In genomic region chr19:46416077-46416709, GRCh38 we compare ENCODE assay signal across 8 cellular contexts. TPM values are rescaled to one million over a fixed set of nuclear protein-coding genes. Genes with fewer than 3 reads are reported as not detected.
DNase-seq lines count a peak whose midpoint lies in the region; ATAC-seq, FAIRE-seq and TF ChIP-seq lines count a peak whose summit lies in the region.

No MANE protein-coding gene starts in this region.

- no peaks in the 10 kb centered on the region for H3K9me1 ChIP-seq in keratinocyte (ENCODE audit: control insufficient read depth, extremely low read depth, insufficient read depth, low read length)

- H3K36me3 ChIP-seq in HAP-1 (replicated peaks) (no peaks in the 10 kb centered on the region), keratinocyte (ENCODE audit: control insufficient read depth in 2 of 2, extremely low read depth in 1 of 2, insufficient read depth in 2 of 2, low read length in 2 of 2) (no peaks in the 10 kb centered on the region)

- ATAC-seq in GM18498 (IDR thresholded peaks at IDR 0.05; ENCODE audit: unreplicated experiment) (no peak), GM18511 (IDR thresholded peaks at IDR 0.05; ENCODE audit: unreplicated experiment) (no peak)

- no peak for FAIRE-seq in keratinocyte (lab: Jason Lieb, UNC)

- H3K4me3 ChIP-seq in HAP-1 (peak overlapping the region; percentile 21), keratinocyte (ENCODE audit: control insufficient read depth in 2 of 3, extremely low read depth in 1 of 3, insufficient read depth in 2 of 3, low read depth in 1 of 3, low read length in 3 of 3) (peak overlapping the region; percentile 12 to 55 (median 45))

- no peaks in the 10 kb centered on the region for H3K9me3 ChIP-seq in HAP-1
- H3K9me3 ChIP-seq in keratinocyte (ENCODE audit: control insufficient read depth, low read depth, low read length): no peaks in the 10 kb centered on the region

- no peak for TF ChIP-seq CTCF in keratinocyte (optimal IDR thresholded peaks at IDR 0.05 in 1 of 3, IDR thresholded peaks at IDR 0.05 in 1 of 3, conservative IDR thresholded peaks at IDR 0.05 in 1 of 3; ENCODE audit: extremely low read depth in 1 of 3, insufficient read depth in 2 of 3, low read length in 3 of 3)

- H3K4me1 ChIP-seq in HAP-1: peaks cover 12% of the 10 kb centered on the region
- H3K4me1 ChIP-seq in keratinocyte (ENCODE audit: control insufficient read depth, extremely low read depth, insufficient read depth, low read length): peaks cover 5% of the 10 kb centered on the region

- peak overlapping the region; percentile 61 for H2AFZ ChIP-seq in keratinocyte (ENCODE audit: control insufficient read depth, low read length)

- dilution Hi-C loops in keratinocyte (cut with MboI; ENCODE audit: extremely low pct_ligation_motif_present, low sequenced_read_pairs): no loop called here

- H3K9ac ChIP-seq in keratinocyte (ENCODE audit: control insufficient read depth, extremely low read depth, insufficient read depth, low read length): no peak overlapping the region

- H3K4me2 ChIP-seq in keratinocyte (ENCODE audit: control insufficient read depth, extremely low read depth, insufficient read depth, low read depth, low read length): peak overlapping the region; percentile 82

- H3K79me2 ChIP-seq in keratinocyte (ENCODE audit: control insufficient read depth, insufficient read depth, low read length): peaks cover 10% of the 10 kb centered on the region

- peak; percentile 92 for DNase-seq in AG08395 (ENCODE audit: low spot score)
- DNase-seq in HAP-1 (ENCODE audit: low spot score in 2 of 2): peak; percentile 92 to 99
- DNase-seq in NCI-H748 treated with DMSO at 0.1 percent for 48 hours (lab: John Stamatoyannopoulos, UW): peak; percentile 92
- DNase-seq in caudate nucleus (lab: John Stamatoyannopoulos, UW): peak in 56 of 61 donors; percentile 21 to 91 (median 62)
- DNase-seq in keratinocyte (ENCODE audit: low read depth, low spot score): no peak
- peak; percentile 26 to 57 for DNase-seq in stimulated activated CD8-positive, alpha-beta memory T cell treated with anti-CD3 and anti-CD28 coated beads, Interleukin-2, amount 100 ng/mL, for 48 hours (ENCODE audit: low read depth in 2 of 2)

- H4K20me1 ChIP-seq in keratinocyte (ENCODE audit: control insufficient read depth, extremely low read depth, insufficient read depth, low read length): no peaks in the 10 kb centered on the region

- in situ Hi-C loops in HAP-1 (cut with MboI; ENCODE audit: low sequenced_read_pairs): no loop called here

- peak overlapping the region; percentile 70 for H3K27ac ChIP-seq in caudate nucleus (ENCODE audit: low read depth, low read length)
- no peak overlapping the region for H3K27ac ChIP-seq in keratinocyte (ENCODE audit: control insufficient read depth, insufficient read depth, low read length)

- H3K27me3 ChIP-seq in HAP-1 (ENCODE audit: low read depth): no peaks in the 10 kb centered on the region
- H3K27me3 ChIP-seq in keratinocyte (ENCODE audit: control insufficient read depth, extremely low read depth, insufficient read depth, low read length): peaks cover 16% of the 10 kb centered on the region

RNA-seq across cellular contexts. Expression of gene CCDC8, which starts 2.8 kb away (rescaled TPM):
- polyA plus RNA-seq in keratinocyte: 5.2 to 5.6 TPM (median 5.4 TPM) in 3 replicates
- polyA plus RNA-seq in keratinocyte (2011; ENCODE audit: low read depth): 0.45 TPM
- polyA plus RNA-seq in keratinocyte (2011; cell fraction: cytosol; rRNA removed): 2.6 and 4.2 TPM in 2 replicates
- 4.1 and 5.1 TPM in 2 replicates for polyA plus RNA-seq in keratinocyte (2011; cell fraction: nucleus; rRNA removed)
- polyA plus RNA-seq in keratinocyte (2012; ENCODE audit: low replicate concordance): 0.56 and 8.7 TPM in 2 replicates
- polyA minus RNA-seq in keratinocyte: 2.8 to 5.1 TPM (median 3.6 TPM) in 3 replicates
- 5.8 TPM for polyA minus RNA-seq in keratinocyte (2011; cell fraction: cytosol; rRNA and poly(A)+ RNA removed)
- polyA minus RNA-seq in keratinocyte (2011; cell fraction: nucleus; rRNA and poly(A)+ RNA removed): 2.2 and 2.7 TPM in 2 replicates

RNA-seq across cellular contexts. Expression of gene PNMA8C, which starts 12.5 kb away (rescaled TPM):
- not detected in 3 replicates for polyA plus RNA-seq in keratinocyte
- not detected for polyA plus RNA-seq in keratinocyte (2011; ENCODE audit: low read depth)
- polyA plus RNA-seq in keratinocyte (2011; cell fraction: cytosol; rRNA removed): not detected in 2 replicates
- polyA plus RNA-seq in keratinocyte (2011; cell fraction: nucleus; rRNA removed): not detected in 2 replicates
- not detected in 2 replicates for polyA plus RNA-seq in keratinocyte (2012; ENCODE audit: low replicate concordance)
- polyA minus RNA-seq in keratinocyte: not detected in 3 replicates
- not detected for polyA minus RNA-seq in keratinocyte (2011; cell fraction: cytosol; rRNA and poly(A)+ RNA removed)
- not detected in 2 replicates for polyA minus RNA-seq in keratinocyte (2011; cell fraction: nucleus; rRNA and poly(A)+ RNA removed)

RNA-seq across cellular contexts. Expression of gene PNMA8A, which starts 55.2 kb away (rescaled TPM):
- 0.16 to 0.28 TPM (median 0.24 TPM) in 3 replicates for polyA plus RNA-seq in keratinocyte
- 0.84 TPM for polyA plus RNA-seq in keratinocyte (2011; ENCODE audit: low read depth)
- 0.21 TPM in 2 replicates for polyA plus RNA-seq in keratinocyte (2011; cell fraction: cytosol; rRNA removed)
- 0.23 and 0.24 TPM in 2 replicates for polyA plus RNA-seq in keratinocyte (2011; cell fraction: nucleus; rRNA removed)
- polyA plus RNA-seq in keratinocyte (2012; ENCODE audit: low replicate concordance): 0.19 and 1.0 TPM in 2 replicates
- 0.38 to 1.4 TPM in 2 of 3 replicates, not detected in the other for polyA minus RNA-seq in keratinocyte
- polyA minus RNA-seq in keratinocyte (2011; cell fraction: cytosol; rRNA and poly(A)+ RNA removed): not detected
- polyA minus RNA-seq in keratinocyte (2011; cell fraction: nucleus; rRNA and poly(A)+ RNA removed): not detected in 2 replicates
